1 cellular context compared by ENCODE assay signal in the genomic region with DNA sequence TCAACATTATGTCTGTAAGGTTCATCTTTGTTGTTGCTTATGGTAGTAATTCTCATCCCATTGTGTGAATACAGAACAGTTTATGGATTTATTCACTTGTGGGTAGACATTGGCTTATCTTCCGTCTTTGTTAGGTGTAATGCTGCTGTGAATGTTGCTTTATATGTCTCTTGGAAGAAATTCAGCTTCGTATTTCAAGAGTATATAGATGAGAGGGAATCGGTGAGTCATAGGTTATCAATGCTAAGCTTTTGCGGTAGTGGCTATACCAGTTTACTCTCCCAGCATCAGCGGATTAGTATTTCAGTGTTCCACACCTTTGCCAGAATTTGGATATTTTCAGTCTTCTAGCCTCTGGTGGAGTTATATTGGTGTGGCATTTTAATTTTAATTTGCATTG.
TF ChIP-seq lines count a peak whose summit lies in the region.

No MANE protein-coding gene starts in this region.

TF ChIP-seq in GM23338, 12 proteins besides CTCF, POLR2A, EP300 and RAD21 (continued from another document):
- TF ChIP-seq, protein P1, sequence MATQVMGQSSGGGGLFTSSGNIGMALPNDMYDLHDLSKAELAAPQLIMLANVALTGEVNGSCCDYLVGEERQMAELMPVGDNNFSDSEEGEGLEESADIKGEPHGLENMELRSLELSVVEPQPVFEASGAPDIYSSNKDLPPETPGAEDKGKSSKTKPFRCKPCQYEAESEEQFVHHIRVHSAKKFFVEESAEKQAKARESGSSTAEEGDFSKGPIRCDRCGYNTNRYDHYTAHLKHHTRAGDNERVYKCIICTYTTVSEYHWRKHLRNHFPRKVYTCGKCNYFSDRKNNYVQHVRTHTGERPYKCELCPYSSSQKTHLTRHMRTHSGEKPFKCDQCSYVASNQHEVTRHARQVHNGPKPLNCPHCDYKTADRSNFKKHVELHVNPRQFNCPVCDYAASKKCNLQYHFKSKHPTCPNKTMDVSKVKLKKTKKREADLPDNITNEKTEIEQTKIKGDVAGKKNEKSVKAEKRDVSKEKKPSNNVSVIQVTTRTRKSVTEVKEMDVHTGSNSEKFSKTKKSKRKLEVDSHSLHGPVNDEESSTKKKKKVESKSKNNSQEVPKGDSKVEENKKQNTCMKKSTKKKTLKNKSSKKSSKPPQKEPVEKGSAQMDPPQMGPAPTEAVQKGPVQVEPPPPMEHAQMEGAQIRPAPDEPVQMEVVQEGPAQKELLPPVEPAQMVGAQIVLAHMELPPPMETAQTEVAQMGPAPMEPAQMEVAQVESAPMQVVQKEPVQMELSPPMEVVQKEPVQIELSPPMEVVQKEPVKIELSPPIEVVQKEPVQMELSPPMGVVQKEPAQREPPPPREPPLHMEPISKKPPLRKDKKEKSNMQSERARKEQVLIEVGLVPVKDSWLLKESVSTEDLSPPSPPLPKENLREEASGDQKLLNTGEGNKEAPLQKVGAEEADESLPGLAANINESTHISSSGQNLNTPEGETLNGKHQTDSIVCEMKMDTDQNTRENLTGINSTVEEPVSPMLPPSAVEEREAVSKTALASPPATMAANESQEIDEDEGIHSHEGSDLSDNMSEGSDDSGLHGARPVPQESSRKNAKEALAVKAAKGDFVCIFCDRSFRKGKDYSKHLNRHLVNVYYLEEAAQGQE (IDR thresholded peaks at IDR 0.05; ENCODE audit: unreplicated experiment) = no peak
